10 cellular contexts compared by ENCODE assay signal in the genomic region with DNA sequence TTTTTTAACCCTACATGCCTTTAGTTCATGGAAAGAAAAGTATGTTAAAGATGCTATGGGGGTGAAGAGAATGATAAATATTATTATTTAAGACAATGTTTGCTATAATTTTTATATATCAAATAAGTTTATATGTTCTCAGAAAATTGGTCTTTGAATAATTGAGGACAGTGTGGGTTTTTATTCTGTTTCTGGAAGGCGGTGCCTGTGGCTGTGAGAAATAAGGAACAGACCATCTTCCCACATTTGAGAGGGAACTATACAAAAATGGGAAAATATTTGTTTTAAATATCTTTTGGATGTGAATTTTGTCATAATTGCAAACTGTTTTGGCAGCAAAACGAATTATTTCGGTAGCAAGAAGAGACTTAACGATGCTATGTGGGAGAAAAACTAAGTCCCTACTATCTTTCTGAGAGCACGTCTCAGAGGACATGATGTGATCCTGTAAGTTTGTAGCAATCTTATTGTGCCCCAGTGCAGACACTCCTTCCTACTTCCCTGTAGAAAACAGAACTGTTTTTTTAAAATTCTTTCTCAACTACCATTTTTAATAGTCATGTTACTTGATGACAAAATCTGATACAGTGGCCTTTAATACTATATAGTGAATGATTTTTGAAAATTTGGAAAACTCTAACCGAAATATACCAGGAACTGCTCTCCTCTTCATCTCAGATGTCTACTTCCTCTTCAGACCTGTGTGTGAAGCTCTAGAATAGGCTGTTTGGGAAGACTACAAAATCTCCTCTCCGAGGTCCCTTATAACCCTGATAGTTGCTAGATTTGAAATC. TPM values are rescaled to one million over a fixed set of nuclear protein-coding genes. Genes with fewer than 3 reads are reported as not detected.
DNase-seq lines count a peak whose midpoint lies in the region; ATAC-seq and TF ChIP-seq lines count a peak whose summit lies in the region.
"Had no signal": no experiment of that assay in that cellular context is flagged by ENCODE, and none has a peak within 500 bp of the region (broad histone marks: within the 10 kb centered on the region; RNA-seq: fewer than 3 reads in every experiment).

No MANE protein-coding gene starts in this region.

- H3K27me3 Mint-ChIP-seq in activated CD4-positive, alpha-beta T cell treated with anti-CD3 and anti-CD28 coated beads, Interleukin-2, amount 10 ng/mL, durations not matched to agents 24 days and 14 days, result no peaks in the 10 kb centered on the region
- no peaks in the 10 kb centered on the region for H3K27me3 Mint-ChIP-seq in activated CD8-positive, alpha-beta T cell treated with anti-CD3 and anti-CD28 coated beads for 36 hours

- no peak for TF ChIP-seq CTCF in activated CD8-positive, alpha-beta T cell treated with anti-CD3 and anti-CD28 coated beads for 36 hours (IDR thresholded peaks at IDR 0.05)
- TF ChIP-seq CTCF in neutrophil (IDR thresholded peaks at IDR 0.05) (no peak), tibial nerve (IDR thresholded peaks at IDR 0.05) (no peak)

- CTCF ChIA-PET in activated CD8-positive, alpha-beta T cell treated with anti-CD3 and anti-CD28 coated beads for 36 hours (lab: Charles Lee), result interaction anchor here (1.0 kb wide), 1 partner anchor 43 kb away, joined by 3 read pairs; no protein-coding TSS in a partner anchor

- peaks cover 4% of the 10 kb centered on the region for H3K9me3 Mint-ChIP-seq in activated CD4-positive, alpha-beta T cell treated with anti-CD3 and anti-CD28 coated beads, Interleukin-2, amount 10 ng/mL, durations not matched to agents 24 days and 14 days
- H3K9me3 Mint-ChIP-seq in activated CD8-positive, alpha-beta T cell treated with anti-CD3 and anti-CD28 coated beads for 36 hours, result no peaks in the 10 kb centered on the region

- H3K9me3 ChIP-seq in neutrophil (no peaks in the 10 kb centered on the region), tibial nerve (no peaks in the 10 kb centered on the region)
- H3K9me3 ChIP-seq: A549 had no signal

- peak overlapping the region; percentile 78 for H3K4me3 Mint-ChIP-seq in activated CD4-positive, alpha-beta T cell treated with anti-CD3 and anti-CD28 coated beads, Interleukin-2, amount 10 ng/mL, durations not matched to agents 24 days and 14 days
- H3K4me3 Mint-ChIP-seq in activated CD8-positive, alpha-beta T cell treated with anti-CD3 and anti-CD28 coated beads for 36 hours, result peak overlapping the region; percentile 73

- H3K27me3 ChIP-seq in neutrophil (no peaks in the 10 kb centered on the region), tibial nerve (no peaks in the 10 kb centered on the region)

- H3K36me3 ChIP-seq in neutrophil, result peaks cover 26% of the 10 kb centered on the region
- no peaks in the 10 kb centered on the region for H3K36me3 ChIP-seq in tibial nerve

- TF ChIP-seq POLR2A in tibial nerve (IDR thresholded peaks at IDR 0.05), result no peak

- H3K36me3 Mint-ChIP-seq in activated CD4-positive, alpha-beta T cell treated with anti-CD3 and anti-CD28 coated beads, Interleukin-2, amount 10 ng/mL, durations not matched to agents 24 days and 14 days (ENCODE audit: low read depth), result peaks cover 53% of the 10 kb centered on the region
- H3K36me3 Mint-ChIP-seq in activated CD8-positive, alpha-beta T cell treated with anti-CD3 and anti-CD28 coated beads for 36 hours (ENCODE audit: low read depth), result peaks cover 68% of the 10 kb centered on the region

- intact Hi-C loops in activated CD4-positive, alpha-beta T cell treated with anti-CD3 and anti-CD28 coated beads, Interleukin-2, amount 10 ng/mL, durations not matched to agents 24 days and 14 days (cut with micrococcal nuclease), result no loop called here
- intact Hi-C loops in activated CD8-positive, alpha-beta T cell treated with anti-CD3 and anti-CD28 coated beads for 36 hours (cut with micrococcal nuclease), result no loop called here

- TF ChIP-seq EP300 in tibial nerve (IDR thresholded peaks at IDR 0.05), result peak in 1 of 2 donors; percentile 21

- H3K4me1 ChIP-seq in neutrophil (ENCODE audit: control insufficient read depth in 1 of 2, insufficient read depth in 1 of 2, low read depth in 1 of 2, low read length in 1 of 2), result peaks cover 98 to 100% of the 10 kb centered on the region in 2 experiments
- H3K4me1 ChIP-seq in tibial nerve, result no peaks in the 10 kb centered on the region

- H3K27ac Mint-ChIP-seq in activated CD4-positive, alpha-beta T cell treated with anti-CD3 and anti-CD28 coated beads, Interleukin-2, amount 10 ng/mL, durations not matched to agents 24 days and 14 days, result peak overlapping the region; percentile 90
- peak overlapping the region; percentile 90 for H3K27ac Mint-ChIP-seq in activated CD8-positive, alpha-beta T cell treated with anti-CD3 and anti-CD28 coated beads for 36 hours

- H3K27ac ChIP-seq in neutrophil, result peak overlapping the region; percentile 97
- H3K27ac ChIP-seq in tibial nerve, result peak overlapping the region in 1 of 4 donors; percentile 5
- H3K27ac ChIP-seq: A549 had no signal

- H3K4me3 ChIP-seq in neutrophil (ENCODE audit: low read depth in 1 of 2, low read length in 1 of 2), result peak overlapping the region; percentile 38 to 48
- no peak overlapping the region for H3K4me3 ChIP-seq in tibial nerve
- H3K4me3 ChIP-seq: A549 had no signal

- peak; percentile 35 for ATAC-seq in activated CD8-positive, alpha-beta T cell treated with anti-CD3 and anti-CD28 coated beads for 36 hours
- ATAC-seq: A549 had no signal

- peaks cover 66% of the 10 kb centered on the region for H3K4me1 Mint-ChIP-seq in activated CD4-positive, alpha-beta T cell treated with anti-CD3 and anti-CD28 coated beads, Interleukin-2, amount 10 ng/mL, durations not matched to agents 24 days and 14 days
- H3K4me1 Mint-ChIP-seq in activated CD8-positive, alpha-beta T cell treated with anti-CD3 and anti-CD28 coated beads for 36 hours (ENCODE audit: low read depth), result peaks cover 77% of the 10 kb centered on the region

- 75% methylated on average over 7 of the region's 7 CpGs for WGBS in tibial nerve, 2 donors

- peak; percentile 66 for DNase-seq in activated CD4-positive, alpha-beta T cell treated with anti-CD3 and anti-CD28 coated beads, Interleukin-2, amount 10 ng/mL, durations not matched to agents 24 days and 14 days
- no peak for DNase-seq in activated CD4-positive, alpha-beta T cell treated with anti-CD3 and anti-CD28 coated beads, Interleukin-2, amount 50 U/mL, for 48 hours
- DNase-seq in KG1 (lab: John Stamatoyannopoulos, UW), result peak; percentile 21
- peak; percentile 24 for DNase-seq in activated CD8-positive, alpha-beta T cell treated with anti-CD3 and anti-CD28 coated beads for 36 hours
- no peak for DNase-seq in tibial nerve (ENCODE audit: low spot score in 2 of 2)
- DNase-seq in superior temporal gyrus (ENCODE audit: extremely low spot score), result no peak
- DNase-seq in NCI-H524 (lab: John Stamatoyannopoulos, UW), result no peak
- DNase-seq: retina had no signal

- POLR2A ChIA-PET in activated CD8-positive, alpha-beta T cell treated with anti-CD3 and anti-CD28 coated beads for 36 hours (lab: Charles Lee), result interaction anchor here (0.6 to 4.2 kb wide), 4 partner anchors 9 to 44 kb away, joined by 3 to 26 read pairs (median 5); no protein-coding TSS in a partner anchor

RNA-seq across cellular contexts. Expression of a gene that starts 25.4 kb away (rescaled TPM):
- 436 and 438 TPM in 2 replicates for total RNA-seq in activated CD4-positive, alpha-beta T cell treated with anti-CD3 and anti-CD28 coated beads, Interleukin-2, amount 10 ng/mL, durations not matched to agents 24 days and 14 days
- 100 to 1,000 TPM; 475 to 499 TPM for total RNA-seq in activated CD8-positive, alpha-beta T cell treated with anti-CD3 and anti-CD28 coated beads for 36 hours
- total RNA-seq in tibial nerve, result 10 to 100 TPM; 10.3 to 16.5 (median 13.6) TPM

Comparison
In these comparisons a context has a peak if more than half of its experiments do, and no peak if none do; other contexts are left out.
1. DNase-seq: peak in activated CD4-positive, alpha-beta T cell treated with anti-CD3 and anti-CD28 coated beads, Interleukin-2, amount 10 ng/mL, durations not matched to agents 24 days and 14 days (single experiment), KG1 (single experiment) and activated CD8-positive, alpha-beta T cell treated with anti-CD3 and anti-CD28 coated beads for 36 hours (single experiment); none in activated CD4-positive, alpha-beta T cell treated with anti-CD3 and anti-CD28 coated beads, Interleukin-2, amount 50 U/mL, for 48 hours (0 of 2), tibial nerve (0 of 2), superior temporal gyrus (single experiment) and NCI-H524 (0 of 2).
2. H3K4me3 ChIP-seq: peak in neutrophil (2 of 2); none in tibial nerve (0 of 4).
3. RNA of a gene that starts 25.4 kb away (total RNA-seq): 475 to 499 TPM in activated CD8-positive, alpha-beta T cell treated with anti-CD3 and anti-CD28 coated beads for 36 hours and 436 to 438 TPM in activated CD4-positive, alpha-beta T cell treated with anti-CD3 and anti-CD28 coated beads, Interleukin-2, amount 10 ng/mL, durations not matched to agents 24 days and 14 days; 10.3 to 16.5 TPM in tibial nerve; every median in the first group is over 10 times any median in the second.